8 cellular contexts compared by ENCODE assay signal in genomic region chr12:122965356-122965755, GRCh38. TPM values are rescaled to one million over a fixed set of nuclear protein-coding genes. Genes with fewer than 3 reads are reported as not detected.
DNase-seq lines count a peak whose midpoint lies in the region; TF ChIP-seq lines count a peak whose summit lies in the region.

No MANE protein-coding gene starts in this region.

- H3K4me1 ChIP-seq in iPS-18a (ENCODE audit: control insufficient read depth, low read depth, low read length) (no peaks in the 10 kb centered on the region), testis (peaks cover 39% of the 10 kb centered on the region)

- CTCF ChIA-PET in activated CD4-positive, alpha-beta memory T cell treated with anti-CD3 and anti-CD28 coated beads, Interleukin-2, amount 10 ng/mL, durations not matched to agents 7 days and 5 days (lab: Charles Lee) = interaction anchor here (1.2 to 1.7 kb wide), 2 partner anchors 12 to 105 kb away, joined by 4 to 5 read pairs; no protein-coding TSS in a partner anchor

- H3K36me3 Mint-ChIP-seq in activated T-cell treated with anti-CD3 and anti-CD28 coated beads, Interleukin-2, amount 50 U/mL, for 24 hours (ENCODE audit: low read depth) = no peaks in the 10 kb centered on the region
- H3K36me3 Mint-ChIP-seq in activated CD4-positive, alpha-beta memory T cell treated with anti-CD3 and anti-CD28 coated beads, Interleukin-2, amount 10 ng/mL, durations not matched to agents 7 days and 5 days (ENCODE audit: low read depth) = no peaks in the 10 kb centered on the region

- H3K4me3 Mint-ChIP-seq in activated T-cell treated with anti-CD3 and anti-CD28 coated beads, Interleukin-2, amount 50 U/mL, for 24 hours = peak overlapping the region; percentile 66
- H3K4me3 Mint-ChIP-seq in activated CD4-positive, alpha-beta memory T cell treated with anti-CD3 and anti-CD28 coated beads, Interleukin-2, amount 10 ng/mL, durations not matched to agents 7 days and 5 days = peak overlapping the region; percentile 7

- TF ChIP-seq CTCF in testis (IDR thresholded peaks at IDR 0.05) = no peak

- peaks cover 7% of the 10 kb centered on the region for H3K4me1 Mint-ChIP-seq in activated T-cell treated with anti-CD3 and anti-CD28 coated beads, Interleukin-2, amount 50 U/mL, for 24 hours (ENCODE audit: low read depth)
- H3K4me1 Mint-ChIP-seq in activated CD4-positive, alpha-beta memory T cell treated with anti-CD3 and anti-CD28 coated beads, Interleukin-2, amount 10 ng/mL, durations not matched to agents 7 days and 5 days = peaks cover 10% of the 10 kb centered on the region

- H3K36me3 ChIP-seq in iPS-18a (ENCODE audit: control insufficient read depth, low read depth, low read length) (no peaks in the 10 kb centered on the region), testis (ENCODE audit: low read depth, missing control alignments) (no peaks in the 10 kb centered on the region)

- no peaks in the 10 kb centered on the region for H3K9me3 Mint-ChIP-seq in activated T-cell treated with anti-CD3 and anti-CD28 coated beads, Interleukin-2, amount 50 U/mL, for 24 hours
- H3K9me3 Mint-ChIP-seq in activated CD4-positive, alpha-beta memory T cell treated with anti-CD3 and anti-CD28 coated beads, Interleukin-2, amount 10 ng/mL, durations not matched to agents 7 days and 5 days = no peaks in the 10 kb centered on the region

- TF ChIP-seq POLR2A in testis (IDR thresholded peaks at IDR 0.05) = no peak

- POLR2A ChIA-PET in activated CD4-positive, alpha-beta memory T cell treated with anti-CD3 and anti-CD28 coated beads, Interleukin-2, amount 10 ng/mL, durations not matched to agents 7 days and 5 days (lab: Charles Lee) = interaction anchor here (0.8 to 2.8 kb wide), 3 partner anchors 9 to 268 kb away, joined by 3 to 32 read pairs (median 15); partner anchors contain the start of genes MPHOSPH9, MTRFR and OGFOD2

- peak; percentile 32 for DNase-seq in activated T-cell treated with anti-CD3 and anti-CD28 coated beads, Interleukin-2, amount 50 U/mL, for 24 hours
- DNase-seq in activated T-cell treated with anti-CD3 and anti-CD28 coated beads for 4 hours (no peak), testis (no peak), NCI-H1092 (lab: John Stamatoyannopoulos, UW) (no peak), CD1c-positive myeloid dendritic cell (ENCODE audit: extremely low spot score) (no peak), kidney glomerular epithelial cell (lab: John Stamatoyannopoulos, UW) (no peak)
- no peak for DNase-seq in activated CD4-positive, alpha-beta memory T cell treated with anti-CD3 and anti-CD28 coated beads, Interleukin-2, amount 10 ng/mL, durations not matched to agents 7 days and 5 days

- H3K27me3 ChIP-seq in iPS-18a (ENCODE audit: control insufficient read depth, insufficient read depth, low read length) (peaks cover 7% of the 10 kb centered on the region), testis (no peaks in the 10 kb centered on the region)

- 15 to 17% methylated on average over 9 to 11 of the region's 11 CpGs for WGBS in testis, 2 donors

- intact Hi-C loops in testis (cut with DNase I; ENCODE audit: low total_unique reads) = no loop called here

- H3K27ac ChIP-seq in iPS-18a (ENCODE audit: low read length) = no peak overlapping the region
- H3K27ac ChIP-seq in testis = peak overlapping the region in 1 of 2 donors; percentile 8

- no peak overlapping the region for H3K9ac ChIP-seq in iPS-18a (ENCODE audit: low read length)

- H3K27ac Mint-ChIP-seq in activated T-cell treated with anti-CD3 and anti-CD28 coated beads, Interleukin-2, amount 50 U/mL, for 24 hours = no peak overlapping the region
- no peak overlapping the region for H3K27ac Mint-ChIP-seq in activated CD4-positive, alpha-beta memory T cell treated with anti-CD3 and anti-CD28 coated beads, Interleukin-2, amount 10 ng/mL, durations not matched to agents 7 days and 5 days

- H3K27me3 Mint-ChIP-seq in activated T-cell treated with anti-CD3 and anti-CD28 coated beads, Interleukin-2, amount 50 U/mL, for 24 hours = no peaks in the 10 kb centered on the region
- H3K27me3 Mint-ChIP-seq in activated CD4-positive, alpha-beta memory T cell treated with anti-CD3 and anti-CD28 coated beads, Interleukin-2, amount 10 ng/mL, durations not matched to agents 7 days and 5 days = no peaks in the 10 kb centered on the region

- H3K4me3 ChIP-seq in iPS-18a (ENCODE audit: low read length) = peak overlapping the region; percentile 81
- peak overlapping the region; percentile 57 to 67 for H3K4me3 ChIP-seq in testis

- no peaks in the 10 kb centered on the region for H3K9me3 ChIP-seq in iPS-18a (ENCODE audit: control insufficient read depth, low read depth, low read length)
- H3K9me3 ChIP-seq in testis = no peaks in the 10 kb centered on the region

RNA-seq across cellular contexts. Expression of gene ABCB9, which starts 0.9 kb away (rescaled TPM):
- 1 to 10 TPM; 3.2 to 3.3 TPM for total RNA-seq in activated CD4-positive, alpha-beta memory T cell treated with anti-CD3 and anti-CD28 coated beads, Interleukin-2, amount 10 ng/mL, durations not matched to agents 7 days and 5 days
- total RNA-seq in testis = 10 to 100 TPM; 75.3 to 82.8 TPM
- polyA plus RNA-seq in testis (ENCODE audit: insufficient read depth, low read depth, low replicate concordance) = 41.6 TPM

RNA-seq across cellular contexts. Expression of gene OGFOD2, which starts 9.7 kb away (rescaled TPM):
- total RNA-seq in activated CD4-positive, alpha-beta memory T cell treated with anti-CD3 and anti-CD28 coated beads, Interleukin-2, amount 10 ng/mL, durations not matched to agents 7 days and 5 days = 10 to 100 TPM; 24.7 to 25.4 TPM
- 10 to 100 TPM; 35.0 to 56.5 TPM for total RNA-seq in testis
- polyA plus RNA-seq in testis (ENCODE audit: insufficient read depth, low read depth, low replicate concordance) = 47.2 TPM

RNA-seq across cellular contexts. Expression of gene ARL6IP4, which starts 15.1 kb away (rescaled TPM):
- 100 to 1,000 TPM; 166 to 175 TPM for total RNA-seq in activated CD4-positive, alpha-beta memory T cell treated with anti-CD3 and anti-CD28 coated beads, Interleukin-2, amount 10 ng/mL, durations not matched to agents 7 days and 5 days
- 100 to 1,000 TPM; 169 to 190 TPM for total RNA-seq in testis
- polyA plus RNA-seq in testis (ENCODE audit: insufficient read depth, low read depth, low replicate concordance) = 210 TPM

Comparison
In these comparisons a context has a peak if more than half of its experiments do, and no peak if none do; other contexts are left out.
1. RNA of gene ABCB9, which starts 0.9 kb away (total RNA-seq): 75.3 to 82.8 TPM in testis; 3.2 to 3.3 TPM in activated CD4-positive, alpha-beta memory T cell treated with anti-CD3 and anti-CD28 coated beads, Interleukin-2, amount 10 ng/mL, durations not matched to agents 7 days and 5 days; every median in the first group is over 10 times any median in the second.